8 cellular contexts compared by ENCODE assay signal in genomic region chr5:50711280-50711679, GRCh38. TPM values are rescaled to one million over a fixed set of nuclear protein-coding genes. Genes with fewer than 3 reads are reported as not detected.
DNase-seq lines count a peak whose midpoint lies in the region; ATAC-seq and TF ChIP-seq lines count a peak whose summit lies in the region.

No MANE protein-coding gene starts in this region.

- no peaks in the 10 kb centered on the region for H3K36me3 ChIP-seq in right lobe of liver
- no peaks in the 10 kb centered on the region for H3K36me3 ChIP-seq in stomach smooth muscle (ENCODE audit: control insufficient read depth in 2 of 2, insufficient read depth in 2 of 2, low read length in 2 of 2)

- H3K9me3 ChIP-seq in right lobe of liver, result no peaks in the 10 kb centered on the region
- H3K9me3 ChIP-seq in stomach smooth muscle (ENCODE audit: control insufficient read depth in 2 of 2, low read length in 2 of 2), result no peaks in the 10 kb centered on the region

- no peak for TF ChIP-seq CTCF in right lobe of liver (IDR thresholded peaks at IDR 0.05)

- peak overlapping the region in 2 of 3 donors; percentile 34 to 47 for H3K27ac ChIP-seq in right lobe of liver
- no peak overlapping the region for H3K27ac ChIP-seq in stomach smooth muscle (ENCODE audit: low read length)

- WGBS in right lobe of liver (ENCODE audit: insufficient coverage, low coverage, low lambda C conversion rate, missing lambda C conversion rate), result 44% methylated on average over 2 of the region's 2 CpGs

- ATAC-seq in HG02981 (IDR thresholded peaks at IDR 0.05; ENCODE audit: unreplicated experiment) (peak; percentile 96), right lobe of liver (peak; percentile 99 to 100 (median 100))

- H3K27me3 ChIP-seq in right lobe of liver (no peaks in the 10 kb centered on the region), stomach smooth muscle (ENCODE audit: control insufficient read depth in 1 of 2, insufficient read depth in 2 of 2, low read length in 2 of 2) (no peaks in the 10 kb centered on the region)

- H3K9ac ChIP-seq in stomach smooth muscle (ENCODE audit: low read length in 2 of 2), result no peak overlapping the region

- intact Hi-C loops in right lobe of liver (cut with DNase I), result no loop called here

- TF ChIP-seq POLR2A in right lobe of liver (IDR thresholded peaks at IDR 0.05), result no peak

- H3K4me3 ChIP-seq in right lobe of liver (peak overlapping the region in 2 of 3 donors; percentile 17 to 20), stomach smooth muscle (ENCODE audit: low read length in 2 of 2) (peak overlapping the region; percentile 3 to 40)

- peak; percentile 25 to 37 (median 37) for DNase-seq in stimulated activated CD4-positive, alpha-beta T cell treated with anti-CD3 and anti-CD28 coated beads, Interleukin-12 subunit alpha, Interleukin-12 subunit beta, amount 100 ng/mL, for 48 hours (ENCODE audit: low read depth in 2 of 3, low spot score in 1 of 3)
- DNase-seq in stimulated activated CD4-positive, alpha-beta T cell treated with anti-CD3 and anti-CD28 coated beads, Interleukin-12 subunit alpha, Interleukin-12 subunit beta, amount 100 ng/mL, for 4 hours, result no peak
- peak; percentile 76 for DNase-seq in NOMO-1 treated with dmso at 0.1 percent for 144 hours (lab: John Stamatoyannopoulos, UW; ENCODE audit: unreplicated experiment)
- DNase-seq in activated effector memory CD4-positive, alpha-beta T cell treated with Interleukin-2 at 50 U/mL for 16 hours, result peak; percentile 40
- DNase-seq in right lobe of liver, result peak; percentile 45 to 73 (median 57)
- no peak for DNase-seq in DMS153 (lab: John Stamatoyannopoulos, UW)

- H3K4me1 ChIP-seq in right lobe of liver (peaks cover 0 to 15% (median 0%) of the 10 kb centered on the region in 4 donors), stomach smooth muscle (ENCODE audit: control insufficient read depth, insufficient read depth, low read length) (peaks cover 6% of the 10 kb centered on the region)

RNA-seq across cellular contexts. Expression of gene PARP8, which starts 44.8 kb away (rescaled TPM):
- 10 to 100 TPM in 3 of 6 experiments, 1 to 10 TPM in 3; 4.9 to 14.1 (median 10.1) TPM for total RNA-seq in right lobe of liver

Comparison
In these comparisons a context has a peak if more than half of its experiments do, and no peak if none do; other contexts are left out.
1. DNase-seq: peak in stimulated activated CD4-positive, alpha-beta T cell treated with anti-CD3 and anti-CD28 coated beads, Interleukin-12 subunit alpha, Interleukin-12 subunit beta, amount 100 ng/mL, for 48 hours (3 of 3), NOMO-1 treated with dmso at 0.1 percent for 144 hours (single experiment), activated effector memory CD4-positive, alpha-beta T cell treated with Interleukin-2 at 50 U/mL for 16 hours (single experiment) and right lobe of liver (3 of 3); none in stimulated activated CD4-positive, alpha-beta T cell treated with anti-CD3 and anti-CD28 coated beads, Interleukin-12 subunit alpha, Interleukin-12 subunit beta, amount 100 ng/mL, for 4 hours (single experiment) and DMS153 (single experiment).